10 cellular contexts compared by ENCODE assay signal in the genomic region with DNA sequence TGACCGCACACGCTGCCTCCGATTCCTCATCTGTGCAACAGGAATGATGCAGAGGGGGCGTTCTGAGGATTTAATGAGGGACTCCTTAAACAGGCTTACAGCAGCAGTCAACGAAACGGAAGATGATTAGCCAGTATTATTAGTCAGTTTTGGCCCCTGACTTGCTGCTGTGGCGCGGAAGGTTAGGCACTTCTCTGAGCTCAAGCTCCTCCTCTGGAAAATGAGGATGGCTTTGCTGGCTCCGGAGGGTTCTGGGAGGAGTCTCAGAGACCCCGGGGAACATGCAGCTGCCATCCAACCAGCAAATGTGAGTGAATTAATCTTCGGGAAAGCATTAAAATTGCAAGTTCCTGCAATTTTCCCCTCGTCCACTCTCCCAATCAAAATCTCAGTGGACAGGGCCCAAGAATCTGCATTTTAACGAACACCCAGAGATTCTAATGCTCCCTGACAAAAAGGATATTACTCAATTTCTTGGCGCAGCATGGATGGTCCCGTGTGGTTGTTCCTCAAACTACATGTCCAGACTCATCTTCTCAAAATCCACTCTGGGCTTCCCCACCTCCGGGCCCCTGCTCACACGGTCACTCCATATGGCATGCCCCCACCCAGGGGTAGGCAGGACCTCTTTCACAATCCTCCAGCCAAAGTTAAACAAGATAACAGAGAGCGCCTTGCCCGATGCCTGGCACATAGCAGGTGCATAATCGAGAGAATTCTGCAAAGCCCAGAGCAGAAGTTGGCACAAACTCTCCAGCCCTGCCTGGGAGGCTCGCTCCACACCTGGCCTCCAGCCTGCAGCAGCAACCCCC. TPM values are rescaled to one million over a fixed set of nuclear protein-coding genes. Genes with fewer than 3 reads are reported as not detected.
DNase-seq lines count a peak whose midpoint lies in the region; ATAC-seq and TF ChIP-seq lines count a peak whose summit lies in the region.
"Had no signal": no experiment of that assay in that cellular context is flagged by ENCODE, and none has a peak within 500 bp of the region (broad histone marks: within the 10 kb centered on the region; RNA-seq: fewer than 3 reads in every experiment).

No MANE protein-coding gene starts in this region.

- H2BK12ac ChIP-seq in neuronal stem cell (ENCODE audit: low read length) = no peak overlapping the region

- POLR2A ChIA-PET in PC-9 (lab: Charles Lee; ENCODE audit: unreplicated experiment) = no interaction called here

- H3K4ac ChIP-seq in neuronal stem cell (ENCODE audit: low read length) = no peak overlapping the region

- no peaks in the 10 kb centered on the region for H4K20me1 ChIP-seq in PC-9 (ENCODE audit: insufficient read depth)

- H3K27ac Mint-ChIP-seq in endothelial cell (ENCODE audit: unreplicated experiment) = no peak overlapping the region

- no peak overlapping the region for H4K8ac ChIP-seq in neuronal stem cell (ENCODE audit: low read depth, low read length)

- peaks cover 29% of the 10 kb centered on the region; the same call in 1 of the 2 replicates for H3F3A ChIP-seq in PC-9 (ENCODE audit: insufficient read depth, low read depth)

- H3K27me3 ChIP-seq in PC-9 (ENCODE audit: insufficient read depth, low read depth) (no peaks in the 10 kb centered on the region), neuronal stem cell (ENCODE audit: control insufficient read depth in 3 of 3, insufficient read depth in 3 of 3, low read depth in 1 of 3, low read length in 3 of 3) (peaks cover 2 to 94% (median 53%) of the 10 kb centered on the region in 3 experiments)

- H3K36me3 ChIP-seq in ES-I3 (ENCODE audit: insufficient read depth, low read length) (no peaks in the 10 kb centered on the region), PC-9 (ENCODE audit: low read depth) (no peaks in the 10 kb centered on the region), neuronal stem cell (replicated peaks in 1 of 2; ENCODE audit: control insufficient read depth in 2 of 2, insufficient read depth in 2 of 2, low read length in 2 of 2) (no peaks in the 10 kb centered on the region)

- H3K14ac ChIP-seq in neuronal stem cell (ENCODE audit: low read length) = no peak overlapping the region

- H3K23ac ChIP-seq in neuronal stem cell (ENCODE audit: low read depth, low read length, poor library complexity) = no peak overlapping the region

- H3K79me2 ChIP-seq in PC-9 (ENCODE audit: low read depth) = peaks cover 43% of the 10 kb centered on the region

- H3K27ac ChIP-seq in PC-9 (no peak overlapping the region), neuronal stem cell (replicated peaks; ENCODE audit: low read length) (no peak overlapping the region)

- CTCF ChIA-PET in PC-9 (lab: Charles Lee) = interaction anchor here (0.6 to 1.0 kb wide), 3 partner anchors 33 to 172 kb away, joined by 3 to 5 read pairs (median 3); no protein-coding TSS in a partner anchor

- H2AFZ ChIP-seq in PC-9 (peak overlapping the region; percentile 88), neuronal stem cell (ENCODE audit: low read length) (no peak overlapping the region)

- peak overlapping the region; percentile 83 for H3K4me3 Mint-ChIP-seq in endothelial cell (ENCODE audit: unreplicated experiment)

- H4K91ac ChIP-seq in neuronal stem cell (ENCODE audit: low read depth, low read length, poor library complexity) = no peak overlapping the region

- DNase-seq in PC-9 (no peak), endothelial cell (ENCODE audit: low spot score) (no peak), neuronal stem cell (ENCODE audit: low spot score) (no peak), globus pallidus (ENCODE audit: low spot score) (no peak)
- DNase-seq in stimulated activated CD8-positive, alpha-beta memory T cell treated with anti-CD3 and anti-CD28 coated beads, Interleukin-4, amount 100 ng/mL, for 48 hours = no peak
- DNase-seq: amniotic stem cell, midbrain had no signal

- peak overlapping the region; percentile 77 for H3K9ac ChIP-seq in ES-I3 (ENCODE audit: low read depth, low read length)
- H3K9ac ChIP-seq in neuronal stem cell (ENCODE audit: low read depth, low read length, poor library complexity) = no peak overlapping the region

- no TSS peak for BruUV-seq in PC-9 (replicated peaks; lab: Mats Ljungman, UMichigan)

- intact Hi-C loops in PC-9 (cut with micrococcal nuclease; ENCODE audit: unreplicated experiment) = no loop called here

- no peaks in the 10 kb centered on the region for H3K79me1 ChIP-seq in neuronal stem cell (ENCODE audit: low read depth, low read length)

- H2BK120ac ChIP-seq in neuronal stem cell (ENCODE audit: low read depth, low read length) = no peak overlapping the region

- no peak for TF ChIP-seq CTCF in PC-9 (conservative IDR thresholded peaks at IDR 0.05)
- peak; percentile 10 for TF ChIP-seq CTCF in endothelial cell (IDR thresholded peaks at IDR 0.05; ENCODE audit: unreplicated experiment)

- peak overlapping the region; percentile 29 for H2AK5ac ChIP-seq in neuronal stem cell (ENCODE audit: low read depth, low read length)

- H3K9me3 ChIP-seq in ES-I3 (ENCODE audit: control insufficient read depth, insufficient read depth, low read length) (no peaks in the 10 kb centered on the region), PC-9 (ENCODE audit: insufficient read depth, low read depth) (no peaks in the 10 kb centered on the region), neuronal stem cell (replicated peaks in 1 of 2; ENCODE audit: control insufficient read depth in 2 of 2, insufficient read depth in 1 of 2, low read depth in 1 of 2, low read length in 2 of 2) (no peaks in the 10 kb centered on the region)

- H3K18ac ChIP-seq in neuronal stem cell (ENCODE audit: low read length) = no peak overlapping the region

- H3K4me2 ChIP-seq in PC-9 (peak overlapping the region; percentile 82), neuronal stem cell (ENCODE audit: insufficient read depth, low read length, poor library complexity, severe bottlenecking) (peak overlapping the region; percentile 85)

- peak overlapping the region; percentile 60 for H3K4me3 ChIP-seq in PC-9
- H3K4me3 ChIP-seq in neuronal stem cell (ENCODE audit: low read length in 2 of 2) = peak overlapping the region in 1 of 2 donors; percentile 84

- ATAC-seq in HG02571 (IDR thresholded peaks at IDR 0.05; ENCODE audit: unreplicated experiment) = no peak
- ATAC-seq in GM21717 (IDR thresholded peaks at IDR 0.05; ENCODE audit: unreplicated experiment) = no peak

- H3K4me1 Mint-ChIP-seq in endothelial cell (ENCODE audit: unreplicated experiment) = peaks cover 14% of the 10 kb centered on the region

- H3K4me1 ChIP-seq in ES-I3 (ENCODE audit: insufficient read depth, low read length) (peaks cover 6% of the 10 kb centered on the region; the same call in 1 of the 2 replicates), PC-9 (replicated peaks; ENCODE audit: insufficient read depth) (peaks cover 24% of the 10 kb centered on the region), neuronal stem cell (ENCODE audit: control insufficient read depth in 2 of 2, insufficient read depth in 1 of 2, low read depth in 1 of 2, low read length in 2 of 2) (peaks cover 19 to 22% of the 10 kb centered on the region in 2 donors)

- H3K27me3 Mint-ChIP-seq in endothelial cell (ENCODE audit: unreplicated experiment) = peaks cover 39% of the 10 kb centered on the region

- no peak overlapping the region for H2BK5ac ChIP-seq in neuronal stem cell (ENCODE audit: low read length)

- WGBS in neuronal stem cell (ENCODE audit: extremely low coverage in 2 of 2, insufficient read length in 2 of 2, insufficient replicate concordance in 1 of 2), 2 donors = no CpG with 5 or more reads among the region's 21 CpGs

- H3K36me3 Mint-ChIP-seq in endothelial cell (ENCODE audit: low read depth, unreplicated experiment) = peaks cover 4% of the 10 kb centered on the region

- H3K9me2 ChIP-seq in PC-9 (ENCODE audit: insufficient read depth) = no peaks in the 10 kb centered on the region

- H3K9me3 Mint-ChIP-seq in endothelial cell (ENCODE audit: unreplicated experiment) = no peaks in the 10 kb centered on the region

- no peak overlapping the region for H2BK15ac ChIP-seq in neuronal stem cell (ENCODE audit: low read length)

RNA-seq across cellular contexts. Expression of a gene that starts 6.4 kb away (rescaled TPM):
- total RNA-seq in PC-9 (2021) (30.8 and 36.6 TPM in 2 replicates), endothelial cell (ENCODE audit: unreplicated experiment) (1.2 TPM)
- polyA plus RNA-seq in neuronal stem cell (2013, experiment 1 of 2) = 0.78 TPM
- 0.86 TPM for polyA plus RNA-seq in neuronal stem cell (2013, experiment 2 of 2)

Comparison
In these comparisons a context has a peak if more than half of its experiments do, and no peak if none do; other contexts are left out.
1. RNA of a gene that starts 6.4 kb away (total RNA-seq): 30.8 to 36.6 TPM in PC-9; 1.2 TPM in endothelial cell (single experiment); every median in the first group is over 10 times any median in the second.